Comparison of ENCODE assay signal across 12 cellular contexts in the genomic region with DNA sequence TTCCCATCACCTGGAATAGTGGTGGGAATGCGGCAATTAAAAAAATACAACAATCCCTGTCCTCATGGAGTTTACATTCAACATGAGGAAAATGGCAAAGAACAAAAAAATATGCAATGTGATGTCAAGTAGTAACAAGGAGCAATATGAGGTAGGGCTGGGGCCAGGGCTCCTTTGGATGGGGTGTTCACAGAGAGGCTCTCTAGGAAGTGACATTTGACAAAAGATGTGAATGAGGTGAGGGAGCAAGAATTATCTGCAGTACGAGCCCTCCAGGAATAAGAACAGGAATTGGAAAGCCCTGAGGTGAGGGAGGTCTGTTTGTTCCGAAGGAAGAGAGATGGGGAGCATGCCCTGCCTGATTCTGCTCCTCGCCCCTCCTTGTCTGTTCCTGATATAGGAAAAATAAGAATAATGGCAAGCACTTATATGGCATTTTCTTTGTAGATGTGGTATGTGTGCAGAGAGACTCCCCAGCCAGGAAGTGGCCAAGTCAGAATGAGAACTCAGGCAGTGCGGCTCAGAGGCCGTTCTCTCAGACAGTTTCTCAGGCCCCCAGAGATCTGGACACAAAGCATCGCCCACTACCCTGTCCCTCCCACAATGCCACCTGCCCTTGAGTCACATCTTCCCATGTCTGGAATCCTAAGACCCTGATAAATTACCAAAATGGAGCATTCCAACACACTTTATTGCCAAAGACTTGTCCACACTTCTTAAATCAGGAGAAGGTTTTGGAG.
DNase-seq lines count a peak whose midpoint lies in the region; ATAC-seq and TF ChIP-seq lines count a peak whose summit lies in the region.
"Had no signal": no experiment of that assay in that cellular context is flagged by ENCODE, and none has a peak within 500 bp of the region (broad histone marks: within the 10 kb centered on the region; RNA-seq: fewer than 3 reads in every experiment).

No MANE protein-coding gene starts in this region.

- POLR2A ChIA-PET in GM10248 (lab: Yijun Ruan, JAX): no interaction called here

- peak overlapping the region; percentile 87 for H3K27ac Mint-ChIP-seq in activated naive CD8-positive, alpha-beta T cell
- H3K27ac Mint-ChIP-seq: brain had no signal

- DNase-seq in GM10248 (ENCODE audit: extremely low spot score): peak; percentile 61
- no peak for DNase-seq in GM19240 (ENCODE audit: insufficient read length, low spot score)
- DNase-seq in G401 (ENCODE audit: low spot score): no peak
- DNase-seq in activated CD4-positive, CD25-positive, alpha-beta regulatory T cell (lab: John Stamatoyannopoulos, UW): no peak
- DNase-seq: C1 segment of cervical spinal cord; left ventricle myocardium inferior; stimulated activated naive CD4-positive, alpha-beta T cell had no signal

- CTCF ChIA-PET in GM10248 (lab: Yijun Ruan, JAX): no interaction called here

- peaks cover 34% of the 10 kb centered on the region for H3K4me1 Mint-ChIP-seq in activated naive CD8-positive, alpha-beta T cell (ENCODE audit: low read depth)

- TF ChIP-seq CTCF in GM10248 (IDR thresholded peaks at IDR 0.05; ENCODE audit: control extremely low read depth, extremely low read depth, low read depth, missing control alignments): no peak

- H3K36me3 Mint-ChIP-seq in activated naive CD8-positive, alpha-beta T cell: peaks cover 29% of the 10 kb centered on the region
- H3K36me3 Mint-ChIP-seq: brain had no signal

- no peaks in the 10 kb centered on the region for H3K27me3 Mint-ChIP-seq in activated naive CD8-positive, alpha-beta T cell

- in situ Hi-C loops in G401 (cut with HindIII; ENCODE audit: low sequenced_read_pairs): no loop called here

- no peak overlapping the region for H3K4me3 Mint-ChIP-seq in activated naive CD8-positive, alpha-beta T cell
- H3K4me3 Mint-ChIP-seq: brain had no signal

- H3K9me3 Mint-ChIP-seq in activated naive CD8-positive, alpha-beta T cell (ENCODE audit: low read depth): peaks cover 5% of the 10 kb centered on the region

- ATAC-seq in GM19397 (IDR thresholded peaks at IDR 0.05; ENCODE audit: unreplicated experiment) (peak; percentile 64), HG03045 (IDR thresholded peaks at IDR 0.05; ENCODE audit: unreplicated experiment) (peak; percentile 57), SK-N-SH treated with all-trans-retinoic acid at 6 μM for 48 hours (no peak)

TF ChIP-seq in SK-N-SH treated with all-trans-retinoic acid at 6 μM for 48 hours, 23 proteins besides CTCF, POLR2A, EP300 and RAD21:
- TF ChIP-seq ESRRG (CRISPR knock-in tag; IDR thresholded peaks at IDR 0.05) (no peak), ARNTL (CRISPR knock-in tag; IDR thresholded peaks at IDR 0.05; ENCODE audit: borderline replicate concordance, low read depth) (no peak), CSRNP3 (CRISPR knock-in tag; IDR thresholded peaks at IDR 0.05) (no peak), ZFP30 (CRISPR knock-in tag; IDR thresholded peaks at IDR 0.05) (no peak), RARB (CRISPR knock-in tag; IDR thresholded peaks at IDR 0.05) (no peak), ZNF70 (CRISPR knock-in tag; IDR thresholded peaks at IDR 0.05) (no peak), CSDC2 (CRISPR knock-in tag; IDR thresholded peaks at IDR 0.05) (no peak), OSR1 (CRISPR knock-in tag; IDR thresholded peaks at IDR 0.05) (no peak), ZNF8 (CRISPR knock-in tag; IDR thresholded peaks at IDR 0.05) (no peak), BACH2 (CRISPR knock-in tag; IDR thresholded peaks at IDR 0.05; ENCODE audit: borderline replicate concordance) (no peak)
